Comparison of ENCODE assay signal across 8 cellular contexts in genomic region chr14:105092124-105092911, GRCh38. TPM values are rescaled to one million over a fixed set of nuclear protein-coding genes. Genes with fewer than 3 reads are reported as not detected.
DNase-seq lines count a peak whose midpoint lies in the region; ATAC-seq lines count a peak whose summit lies in the region.

No MANE protein-coding gene starts in this region.

- H3K4me3 Mint-ChIP-seq in naive thymus-derived CD4-positive, alpha-beta T cell, result peak overlapping the region; percentile 53 to 87 (median 82)

- H3K4me1 Mint-ChIP-seq in naive thymus-derived CD4-positive, alpha-beta T cell, result peaks cover 9 to 25% (median 16%) of the 10 kb centered on the region in 7 donors

- peaks cover 31 to 42% of the 10 kb centered on the region in 2 donors for H3K4me1 ChIP-seq in duodenal mucosa (ENCODE audit: control insufficient read depth in 1 of 2, insufficient read depth in 2 of 2, low read length in 2 of 2)
- peaks cover 14 to 15% of the 10 kb centered on the region in 2 donors for H3K4me1 ChIP-seq in naive thymus-derived CD4-positive, alpha-beta T cell (ENCODE audit: control insufficient read depth in 2 of 2, insufficient read depth in 2 of 2, low read length in 2 of 2)

- POLR2A ChIA-PET in naive thymus-derived CD4-positive, alpha-beta T cell (lab: Charles Lee), result interaction anchor here (0.8 to 1.3 kb wide), 2 partner anchors 17 to 167 kb away, joined by 3 read pairs; no protein-coding TSS in a partner anchor

- no peaks in the 10 kb centered on the region for H3K9me3 Mint-ChIP-seq in naive thymus-derived CD4-positive, alpha-beta T cell

- peak overlapping the region; percentile 59 to 61 for H3K4me3 ChIP-seq in duodenal mucosa (ENCODE audit: low read depth in 1 of 2, low read length in 2 of 2)
- H3K4me3 ChIP-seq in naive thymus-derived CD4-positive, alpha-beta T cell (ENCODE audit: low read length), result peak overlapping the region; percentile 44

- H3K27me3 Mint-ChIP-seq in naive thymus-derived CD4-positive, alpha-beta T cell, result peaks cover 0 to 9% (median 0%) of the 10 kb centered on the region in 5 donors

- H3K27ac Mint-ChIP-seq in naive thymus-derived CD4-positive, alpha-beta T cell, result peak overlapping the region; percentile 44 to 89 (median 79)

- no peak for ATAC-seq in naive thymus-derived CD4-positive, alpha-beta T cell
- no peak for ATAC-seq in GM18517 (IDR thresholded peaks at IDR 0.05; ENCODE audit: unreplicated experiment)
- no peak for ATAC-seq in HG02678 (IDR thresholded peaks at IDR 0.05; ENCODE audit: unreplicated experiment)
- no peak for ATAC-seq in HG03097 (IDR thresholded peaks at IDR 0.05; ENCODE audit: low FRiP score, unreplicated experiment)

- DNase-seq in D341Med (ENCODE audit: low spot score), result peak; percentile 70
- peak; percentile 92 for DNase-seq in NCI-H69 (lab: John Stamatoyannopoulos, UW)
- DNase-seq in naive thymus-derived CD4-positive, alpha-beta T cell, result peak in 1 of 9 donors; percentile 32
- DNase-seq in NCI-H128 (lab: John Stamatoyannopoulos, UW; ENCODE audit: unreplicated experiment), result no peak

- intact Hi-C loops in naive thymus-derived CD4-positive, alpha-beta T cell (cut with micrococcal nuclease), result loop anchor here (2.0 to 10.0 kb wide), 8 partner anchors 75 to 435 kb away; partner anchors contain the start of genes BRF1 (in 2 of the 2), JAG2 (in 1 of the 2), NUDT14 (in 1 of the 2) and TEDC1 (in 1 of the 2)

- no peaks in the 10 kb centered on the region for H3K9me3 ChIP-seq in duodenal mucosa (ENCODE audit: control insufficient read depth in 1 of 2, low read length in 2 of 2)
- no peaks in the 10 kb centered on the region for H3K9me3 ChIP-seq in naive thymus-derived CD4-positive, alpha-beta T cell (ENCODE audit: control insufficient read depth in 2 of 3, low read length in 3 of 3)

- H3K36me3 ChIP-seq in duodenal mucosa (ENCODE audit: control insufficient read depth in 1 of 2, insufficient read depth in 2 of 2, low read length in 2 of 2), result no peaks in the 10 kb centered on the region
- H3K36me3 ChIP-seq in naive thymus-derived CD4-positive, alpha-beta T cell (ENCODE audit: control insufficient read depth in 2 of 3, insufficient read depth in 3 of 3, low read length in 3 of 3), result no peaks in the 10 kb centered on the region

- H3K36me3 Mint-ChIP-seq in naive thymus-derived CD4-positive, alpha-beta T cell, result peaks cover 0 to 1% (median 0%) of the 10 kb centered on the region in 5 donors

- peaks cover 4 to 8% of the 10 kb centered on the region in 2 donors for H3K27me3 ChIP-seq in duodenal mucosa (ENCODE audit: control insufficient read depth in 1 of 2, insufficient read depth in 2 of 2, low read length in 2 of 2)
- no peaks in the 10 kb centered on the region for H3K27me3 ChIP-seq in naive thymus-derived CD4-positive, alpha-beta T cell (ENCODE audit: control insufficient read depth in 2 of 2, insufficient read depth in 2 of 2, low read length in 2 of 2)

- H3K9ac ChIP-seq in duodenal mucosa (ENCODE audit: low read depth in 1 of 2, low read length in 2 of 2), result peak overlapping the region; percentile 57 to 64

- peak overlapping the region; percentile 93 for H3K27ac ChIP-seq in duodenal mucosa (ENCODE audit: low read depth, low read length)
- H3K27ac ChIP-seq in naive thymus-derived CD4-positive, alpha-beta T cell (ENCODE audit: low read depth, low read length), result peak overlapping the region; percentile 87

- CTCF ChIA-PET in naive thymus-derived CD4-positive, alpha-beta T cell (lab: Charles Lee), result interaction anchor here (1.0 to 2.6 kb wide), 3 partner anchors 8 to 259 kb away, joined by 3 to 17 read pairs (median 5); no protein-coding TSS in a partner anchor

RNA-seq across cellular contexts. Expression of gene GPR132, which starts 27.1 kb away (rescaled TPM):
- 10 to 100 TPM; 37.8 to 58.7 (median 45.2) TPM for total RNA-seq in naive thymus-derived CD4-positive, alpha-beta T cell
- polyA plus RNA-seq in naive thymus-derived CD4-positive, alpha-beta T cell, result 10 to 100 TPM in 1 of 2 donors, 1 to 10 TPM in 1; 9.3 to 40.2 TPM
